In the genomic region with DNA sequence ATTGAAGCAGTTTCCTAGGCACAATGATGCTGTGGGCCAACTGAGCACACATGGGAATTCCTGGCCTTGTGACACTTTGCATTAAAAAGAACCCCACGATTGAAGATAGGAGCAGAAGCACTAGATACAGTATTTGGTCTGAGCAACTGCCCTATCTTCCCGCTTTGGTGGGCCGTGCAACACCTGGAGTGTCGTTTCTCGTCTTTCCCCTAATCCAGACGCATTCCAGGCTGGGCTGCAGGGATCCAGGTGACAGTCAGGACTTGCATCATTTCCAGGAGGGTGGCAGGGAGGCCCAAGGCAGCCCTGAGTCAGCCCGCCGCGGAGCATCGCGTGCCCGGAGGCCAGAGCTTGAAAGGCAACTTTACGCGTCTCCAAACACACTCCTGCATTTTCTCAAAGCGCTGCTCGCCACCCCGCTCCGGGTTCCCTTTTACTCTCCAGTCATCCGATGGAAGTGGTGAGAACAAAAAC, we compare ENCODE assay signal across 8 cellular contexts. TPM values are rescaled to one million over a fixed set of nuclear protein-coding genes. Genes with fewer than 3 reads are reported as not detected.
DNase-seq lines count a peak whose midpoint lies in the region; ATAC-seq and TF ChIP-seq lines count a peak whose summit lies in the region.

No MANE protein-coding gene starts in this region.

- no peak for TF ChIP-seq EP300 in suprapubic skin (IDR thresholded peaks at IDR 0.05)

- ATAC-seq in GM18505 (IDR thresholded peaks at IDR 0.05; ENCODE audit: unreplicated experiment) = no peak

- no peaks in the 10 kb centered on the region for H3K36me3 ChIP-seq in hepatocyte (replicated peaks; ENCODE audit: insufficient read depth, low read depth)
- no peaks in the 10 kb centered on the region for H3K36me3 ChIP-seq in suprapubic skin
- H3K36me3 ChIP-seq in adrenal gland (replicated peaks in 1 of 2) = no peaks in the 10 kb centered on the region

- 2% methylated on average over 19 of the region's 19 CpGs for WGBS in hepatocyte (ENCODE audit: low lambda C conversion rate, missing lambda C conversion rate)
- 1% methylated on average over 19 of the region's 19 CpGs for WGBS in suprapubic skin
- 2 to 4% (median 3%) methylated on average over 14 to 19 of the region's 19 CpGs for WGBS in adrenal gland, 4 donors

- H3K4me3 Mint-ChIP-seq in activated naive CD4-positive, alpha-beta T cell treated with anti-CD3 and anti-CD28 coated beads for 36 hours = peak overlapping the region; percentile 90

- no peak for TF ChIP-seq CTCF in hepatocyte (IDR thresholded peaks at IDR 0.05; ENCODE audit: poor library complexity)
- TF ChIP-seq CTCF in suprapubic skin (IDR thresholded peaks at IDR 0.05) = no peak
- no peak for TF ChIP-seq CTCF in adrenal gland (IDR thresholded peaks at IDR 0.05)

- H3K27me3 Mint-ChIP-seq in activated naive CD4-positive, alpha-beta T cell treated with anti-CD3 and anti-CD28 coated beads for 36 hours (ENCODE audit: low read depth) = peaks cover 53% of the 10 kb centered on the region

- H3K27ac ChIP-seq in hepatocyte = peak overlapping the region; percentile 94
- no peak overlapping the region for H3K27ac ChIP-seq in suprapubic skin
- H3K27ac ChIP-seq in adrenal gland = no peak overlapping the region

- no peaks in the 10 kb centered on the region for H3K9me2 ChIP-seq in hepatocyte (replicated peaks; ENCODE audit: insufficient read depth)

- H3K4me1 ChIP-seq in hepatocyte (ENCODE audit: insufficient read depth) = peaks cover 51% of the 10 kb centered on the region
- peaks cover 49% of the 10 kb centered on the region for H3K4me1 ChIP-seq in suprapubic skin
- H3K4me1 ChIP-seq in adrenal gland (replicated peaks in 1 of 2) = peaks cover 7 to 31% of the 10 kb centered on the region in 2 donors

- H3K4me3 ChIP-seq in Jurkat, Clone E6-1 (ENCODE audit: low read length) = peak overlapping the region; percentile 58
- H3K4me3 ChIP-seq in hepatocyte = peak overlapping the region; percentile 53
- peak overlapping the region; percentile 51 for H3K4me3 ChIP-seq in suprapubic skin
- peak overlapping the region in 1 of 4 donors; percentile 49 for H3K4me3 ChIP-seq in adrenal gland

- TF ChIP-seq POLR2A in suprapubic skin (IDR thresholded peaks at IDR 0.05) = no peak
- no peak for TF ChIP-seq POLR2A in GM18505 (IDR thresholded peaks at IDR 0.05; ENCODE audit: borderline replicate concordance, extremely low read depth, insufficient read depth, insufficient read length)
- TF ChIP-seq POLR2A in adrenal gland (IDR thresholded peaks at IDR 0.05) = no peak

- H4K20me1 ChIP-seq in hepatocyte (ENCODE audit: insufficient read depth, poor library complexity, severe bottlenecking) = no peaks in the 10 kb centered on the region

- no peaks in the 10 kb centered on the region for H3K9me3 Mint-ChIP-seq in activated naive CD4-positive, alpha-beta T cell treated with anti-CD3 and anti-CD28 coated beads for 36 hours

- CTCF ChIA-PET in activated naive CD4-positive, alpha-beta T cell treated with anti-CD3 and anti-CD28 coated beads for 36 hours (lab: Charles Lee) = interaction anchor here (0.6 to 9.9 kb wide), 4 partner anchors 34 to 552 kb away, joined by 3 to 144 read pairs (median 4); no protein-coding TSS in a partner anchor

- peaks cover 39% of the 10 kb centered on the region for H3K4me1 Mint-ChIP-seq in activated naive CD4-positive, alpha-beta T cell treated with anti-CD3 and anti-CD28 coated beads for 36 hours (ENCODE audit: low read depth)

- peak overlapping the region; percentile 96 for H3K4me2 ChIP-seq in hepatocyte

- H3K79me2 ChIP-seq in hepatocyte = peaks cover 23% of the 10 kb centered on the region

- peaks cover 17% of the 10 kb centered on the region for H3K27me3 ChIP-seq in hepatocyte
- peaks cover 72% of the 10 kb centered on the region for H3K27me3 ChIP-seq in suprapubic skin
- peaks cover 60% of the 10 kb centered on the region for H3K27me3 ChIP-seq in adrenal gland

- peak overlapping the region; percentile 87 for H3K27ac Mint-ChIP-seq in activated naive CD4-positive, alpha-beta T cell treated with anti-CD3 and anti-CD28 coated beads for 36 hours

- intact Hi-C loops in activated naive CD4-positive, alpha-beta T cell treated with anti-CD3 and anti-CD28 coated beads for 36 hours (cut with micrococcal nuclease) = loop anchor here (1.0 to 5.0 kb wide), 7 partner anchors 92 to 588 kb away; partner anchors contain the start of genes BOD1, CREBRF, DUSP1 and RPL26L1
- intact Hi-C loops in adrenal gland (cut with DNase I) = no loop called here

- H3K9me3 ChIP-seq in hepatocyte (ENCODE audit: low read depth) (no peaks in the 10 kb centered on the region), suprapubic skin (no peaks in the 10 kb centered on the region), adrenal gland (replicated peaks in 1 of 3) (no peaks in the 10 kb centered on the region)

- DNase-seq in EH (ENCODE audit: low read depth) (peak; percentile 84), hepatocyte (ENCODE audit: low spot score) (peak; percentile 81), suprapubic skin (ENCODE audit: low spot score in 2 of 2) (peak in 1 of 2 donors; percentile 77), SK-N-DZ (ENCODE audit: low spot score) (no peak), adrenal gland (no peak)
- no peak for DNase-seq in Jurkat, Clone E6-1 (ENCODE audit: low read depth, low spot score)
- peak; percentile 64 for DNase-seq in activated naive CD4-positive, alpha-beta T cell treated with anti-CD3 and anti-CD28 coated beads for 36 hours

- peaks cover 43% of the 10 kb centered on the region for H3K36me3 Mint-ChIP-seq in activated naive CD4-positive, alpha-beta T cell treated with anti-CD3 and anti-CD28 coated beads for 36 hours (ENCODE audit: low read depth)

- peak overlapping the region; percentile 77 for H2AFZ ChIP-seq in hepatocyte

RNA-seq across cellular contexts. Expression of gene STC2, which starts 0.7 kb away (rescaled TPM):
- polyA plus RNA-seq in Jurkat, Clone E6-1 (2012; ENCODE audit: insufficient read depth, insufficient read length) = 7.5 TPM
- total RNA-seq in activated naive CD4-positive, alpha-beta T cell treated with anti-CD3 and anti-CD28 coated beads for 36 hours = 10 to 100 TPM; 26.8 to 27.8 TPM
- total RNA-seq in hepatocyte = 26.6 and 28.6 TPM in 2 replicates
- polyA plus RNA-seq in hepatocyte = 27.8 and 38.8 TPM in 2 replicates
- total RNA-seq in suprapubic skin = 1 to 10 TPM in 3 of 4 donors, under 1 TPM in 1; 0.72 to 7.6 (median 5.7) TPM
- 0.19 and 3.6 TPM in 2 replicates for polyA plus RNA-seq in SK-N-DZ (2014; cell fraction: cytosol; rRNA removed)
- polyA plus RNA-seq in SK-N-DZ (2014; cell fraction: nucleus; rRNA removed) = 0.13 and 0.35 TPM in 2 replicates
- total RNA-seq in adrenal gland = 1 to 10 TPM in 5 of 8 donors, under 1 TPM in 3; 0.40 to 3.5 (median 1.6) TPM
- polyA plus RNA-seq in adrenal gland = 1 to 10 TPM in 1 of 3 donors, under 1 TPM in 2; 0.54 to 1.2 (median 0.88) TPM

Comparison
In these comparisons a context has a peak if more than half of its experiments do, and no peak if none do; other contexts are left out.
1. DNase-seq: peak in EH (single experiment), activated naive CD4-positive, alpha-beta T cell treated with anti-CD3 and anti-CD28 coated beads for 36 hours (single experiment) and hepatocyte (single experiment); none in Jurkat, Clone E6-1 (single experiment), SK-N-DZ (single experiment) and adrenal gland (0 of 7).